22 cellular contexts compared by ENCODE assay signal in genomic region chr3:10682692-10683091, GRCh38.
"Had no signal": no experiment of that assay in that cellular context is flagged by ENCODE, and none has a peak within 500 bp of the region (broad histone marks: within the 10 kb centered on the region; RNA-seq: fewer than 3 reads in every experiment).

No MANE protein-coding gene starts in this region.

- H3K36me3 ChIP-seq: SJSA1 had no signal

- H3K27me3 ChIP-seq: SJSA1 had no signal

- H3K27ac ChIP-seq: HL-60, SJSA1, SK-N-MC had no signal

- DNase-seq: IMR-90, Kasumi-1, KG1, MM.1S, NCI-H1092 treated with DMSO at 0.1 percent for 48 hours, NCI-H1436, NCI-H187, NCI-H2029, NCI-H2081 treated with DMSO at 0.1 percent for 48 hours, NCI-H2171, NCI-H226, NCI-H446, NCI-H510A, NCI-H524 treated with DMSO at 0.1 percent for 48 hours, NCI-H69, NCI-H774, Right ventricle myocardium superior, RPMI8226, SIG-M5 had no signal

- H3K4me1 ChIP-seq: SJSA1 had no signal

- H3K4me3 ChIP-seq: SJSA1, SK-N-MC had no signal

- H3K9me3 ChIP-seq: SJSA1 had no signal
